ENCODE assay signal across 8 cellular contexts in genomic region chr11:44611687-44612437, GRCh38. TPM values are rescaled to one million over a fixed set of nuclear protein-coding genes. Genes with fewer than 3 reads are reported as not detected.
DNase-seq lines count a peak whose midpoint lies in the region; ATAC-seq and TF ChIP-seq lines count a peak whose summit lies in the region.

No MANE protein-coding gene starts in this region.

- no peak for TF ChIP-seq CTCF in sigmoid colon (IDR thresholded peaks at IDR 0.05)

- no peaks in the 10 kb centered on the region for H3K9me3 ChIP-seq in sigmoid colon

- TF ChIP-seq EP300 in sigmoid colon (IDR thresholded peaks at IDR 0.05): no peak

- no peaks in the 10 kb centered on the region for H3K27me3 ChIP-seq in sigmoid colon

- intact Hi-C loops in sigmoid colon (cut with DNase I): loop anchor here (10.0 kb wide), 1 partner anchor 517 kb away; the partner anchor contains the start of gene EXT2

- TF ChIP-seq POLR2A in sigmoid colon (IDR thresholded peaks at IDR 0.05): no peak

- WGBS in sigmoid colon, 2 donors: 43 to 72% methylated on average over 7 of the region's 7 CpGs

- peaks cover 0 to 4% (median 0%) of the 10 kb centered on the region in 4 donors for H3K36me3 ChIP-seq in sigmoid colon

- H3K27ac ChIP-seq in sigmoid colon: no peak overlapping the region

- ATAC-seq in GM18873 (IDR thresholded peaks at IDR 0.05; ENCODE audit: low FRiP score, unreplicated experiment) (peak; percentile 32), HG02938 (IDR thresholded peaks at IDR 0.05; ENCODE audit: unreplicated experiment) (peak; percentile 42)

- DNase-seq in activated CD4-positive, alpha-beta T cell treated with anti-CD3 and anti-CD28 coated beads, Interleukin-2, amount 50 U/mL, for 24 hours (ENCODE audit: low read depth in 1 of 2, low spot score in 1 of 2): peak; percentile 26 to 51
- DNase-seq in kidney tubule cell (ENCODE audit: low spot score): peak; percentile 43
- DNase-seq in NCI-H1930 (lab: John Stamatoyannopoulos, UW): no peak
- no peak for DNase-seq in sigmoid colon
- DNase-seq in foreskin melanocyte: no peak
- no peak for DNase-seq in NCI-H2171 (lab: John Stamatoyannopoulos, UW)

- H3K4me1 ChIP-seq in sigmoid colon: peaks cover 0 to 46% (median 29%) of the 10 kb centered on the region in 4 donors

- no peak overlapping the region for H3K4me3 ChIP-seq in sigmoid colon

RNA-seq across cellular contexts. Expression of gene CD82, which starts 46.4 kb away (rescaled TPM):
- total RNA-seq in sigmoid colon: 10 to 100 TPM in 3 of 4 donors, 1 to 10 TPM in 1; 8.7 to 23.3 (median 16.8) TPM
- 10 to 100 TPM in 1 of 3 donors, 1 to 10 TPM in 2; 4.2 to 67.4 (median 6.0) TPM for polyA plus RNA-seq in sigmoid colon

Comparison
In these comparisons a context has a peak if more than half of its experiments do, and no peak if none do; other contexts are left out.
1. DNase-seq: peak in activated CD4-positive, alpha-beta T cell treated with anti-CD3 and anti-CD28 coated beads, Interleukin-2, amount 50 U/mL, for 24 hours (2 of 2) and kidney tubule cell (single experiment); none in NCI-H1930 (0 of 2), sigmoid colon (single experiment), foreskin melanocyte (single experiment) and NCI-H2171 (single experiment).